In the genomic region with DNA sequence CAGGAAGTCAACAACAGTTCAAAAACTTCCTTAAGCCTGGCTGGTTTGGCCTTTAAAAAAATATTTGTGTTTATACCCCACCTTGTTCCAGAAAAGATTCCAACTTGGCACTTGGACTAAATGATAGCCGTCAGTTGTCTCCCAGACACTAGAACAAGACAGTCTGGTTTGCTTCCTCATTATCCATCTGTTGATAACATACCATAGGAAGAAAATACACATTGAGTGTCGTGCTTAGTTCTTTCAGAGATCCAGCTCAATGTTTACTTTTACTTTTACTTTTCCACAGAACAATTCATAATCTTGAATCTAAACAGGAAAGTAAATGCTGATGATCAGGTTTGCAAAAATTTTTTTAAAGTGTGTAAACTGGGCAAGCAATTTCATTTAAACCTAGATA, we compare ENCODE assay signal across 11 cellular contexts. TPM values are rescaled to one million over a fixed set of nuclear protein-coding genes. Genes with fewer than 3 reads are reported as not detected.
A peak's percentile ranks its signal among the peaks of the same experiment; 100 is the strongest.
DNase-seq lines count a peak whose midpoint lies in the region; ATAC-seq, FAIRE-seq and TF ChIP-seq lines count a peak whose summit lies in the region.
"Had no signal": no experiment of that assay in that cellular context is flagged by ENCODE, and none has a peak within 500 bp of the region (broad histone marks: within the 10 kb centered on the region; RNA-seq: fewer than 3 reads in every experiment).

No MANE protein-coding gene starts in this region.

- H3K9ac ChIP-seq in HepG2 (ENCODE audit: insufficient read depth, low read depth, low read length) = peak overlapping the region; percentile 14; the same call in 1 of the 2 replicates

- H3K36me3 ChIP-seq in HepG2 (replicated peaks in 1 of 2; ENCODE audit: control insufficient read depth in 1 of 2, insufficient read depth in 2 of 2, low read length in 2 of 2) (no peaks in the 10 kb centered on the region), vagina (no peaks in the 10 kb centered on the region)

- H3K4me1 Mint-ChIP-seq in stimulated activated naive CD8-positive, alpha-beta T cell treated with anti-CD3 and anti-CD28 coated beads, Interleukin-15, Interleukin-2, amounts not matched to agents 100 ng/mL and 50 ng/mL, for 24 hours (ENCODE audit: low read depth) = peaks cover 45% of the 10 kb centered on the region
- peaks cover 44% of the 10 kb centered on the region for H3K4me1 Mint-ChIP-seq in activated CD4-positive, alpha-beta memory T cell treated with anti-CD3 and anti-CD28 coated beads, Interleukin-2, amount 10 ng/mL, durations not matched to agents 7 days and 5 days

- H3K79me2 ChIP-seq in HepG2 (ENCODE audit: insufficient read depth, low read length) = peaks cover 39% of the 10 kb centered on the region

- H3K4me3 Mint-ChIP-seq in stimulated activated naive CD8-positive, alpha-beta T cell treated with anti-CD3 and anti-CD28 coated beads, Interleukin-15, Interleukin-2, amounts not matched to agents 100 ng/mL and 50 ng/mL, for 24 hours = no peak overlapping the region
- peak overlapping the region; percentile 28 for H3K4me3 Mint-ChIP-seq in activated CD4-positive, alpha-beta memory T cell treated with anti-CD3 and anti-CD28 coated beads, Interleukin-2, amount 10 ng/mL, durations not matched to agents 7 days and 5 days

- H3K9me3 ChIP-seq in HepG2 (ENCODE audit: low read length) = no peaks in the 10 kb centered on the region
- no peaks in the 10 kb centered on the region for H3K9me3 ChIP-seq in vagina

- peaks cover 79% of the 10 kb centered on the region for H3K4me1 ChIP-seq in HepG2 (ENCODE audit: insufficient read depth, low read length)
- peaks cover 37% of the 10 kb centered on the region for H3K4me1 ChIP-seq in vagina

- CTCF ChIA-PET in activated CD4-positive, alpha-beta memory T cell treated with anti-CD3 and anti-CD28 coated beads, Interleukin-2, amount 10 ng/mL, durations not matched to agents 7 days and 5 days (lab: Charles Lee) = interaction anchor here (0.8 to 1.6 kb wide), 7 partner anchors 12 to 729 kb away, joined by 3 to 6 read pairs (median 3); no protein-coding TSS in a partner anchor
- CTCF ChIA-PET in HepG2 (lab: Yijun Ruan, JAX; ENCODE audit: low intra/inter-chr PET ratio, low total read pairs) = no interaction called here

- H3K4me3 ChIP-seq in HepG2 (replicated peaks in 1 of 3; ENCODE audit: insufficient read depth in 1 of 3, low read depth in 2 of 3, low read length in 3 of 3) (peak overlapping the region in 1 of 3 experiments; percentile 11; a peak in 1 of 6 replicates), vagina (no peak overlapping the region)

- in situ Hi-C loops in HepG2 (cut with HindIII; ENCODE audit: extremely low pct_ligation_motif_present, low pct_unique_long_range_greater_than_20kb) = no loop called here

- H3K27ac Mint-ChIP-seq in stimulated activated naive CD8-positive, alpha-beta T cell treated with anti-CD3 and anti-CD28 coated beads, Interleukin-15, Interleukin-2, amounts not matched to agents 100 ng/mL and 50 ng/mL, for 24 hours = peak overlapping the region; percentile 13
- H3K27ac Mint-ChIP-seq in activated CD4-positive, alpha-beta memory T cell treated with anti-CD3 and anti-CD28 coated beads, Interleukin-2, amount 10 ng/mL, durations not matched to agents 7 days and 5 days = peak overlapping the region; percentile 67

- DNase-seq in stimulated activated naive CD8-positive, alpha-beta T cell treated with anti-CD3 and anti-CD28 coated beads, Interleukin-15, Interleukin-2, amounts not matched to agents 100 U/mL and 50 U/mL, for 24 hours = no peak
- no peak for DNase-seq in activated CD4-positive, alpha-beta memory T cell treated with anti-CD3 and anti-CD28 coated beads, Interleukin-2, amount 10 ng/mL, durations not matched to agents 7 days and 5 days
- DNase-seq in HepG2 (ENCODE audit: low spot score) (peak; percentile 58), vagina (ENCODE audit: extremely low spot score in 2 of 2) (no peak), HuH-7.5 (ENCODE audit: low spot score) (no peak)
- DNase-seq: cortex of kidney, H7, NCI-H1694 had no signal

- intact Hi-C loops in HepG2 (cut with micrococcal nuclease; ENCODE audit: unreplicated experiment) = loop anchor here (5.0 kb wide), 1 partner anchor 121 kb away; the partner anchor contains the start of gene PELI1
- intact Hi-C loops in vagina (cut with DNase I) = no loop called here

- TF ChIP-seq CTCF in HepG2 (CRISPR knock-in tag; IDR thresholded peaks at IDR 0.05) (no peak), vagina (IDR thresholded peaks at IDR 0.05) (no peak)

- WGBS in HepG2 (ENCODE audit: low lambda C conversion rate) = 15% methylated on average over 2 of the region's 2 CpGs

- H3K27ac ChIP-seq in HepG2 (ENCODE audit: extremely low read length, insufficient read depth, low read length) (peak overlapping the region; percentile 64), vagina (peak overlapping the region; percentile 98)

- no peak for FAIRE-seq in HepG2 (lab: Jason Lieb, UNC)

- H3K4me2 ChIP-seq in HepG2 (ENCODE audit: low read depth, low read length) = peak overlapping the region; percentile 59

- no peak for ATAC-seq in stimulated activated naive CD8-positive, alpha-beta T cell treated with anti-CD3 and anti-CD28 coated beads, Interleukin-15, Interleukin-2, amounts not matched to agents 100 U/mL and 50 U/mL, for 24 hours
- ATAC-seq in HepG2 = no peak
- ATAC-seq in HG03095 (IDR thresholded peaks at IDR 0.05; ENCODE audit: unreplicated experiment) = no peak
- ATAC-seq in HG02759 (IDR thresholded peaks at IDR 0.05; ENCODE audit: unreplicated experiment) = no peak

- H3K27me3 ChIP-seq in HepG2 (ENCODE audit: control insufficient read depth in 1 of 2, insufficient read depth in 2 of 2, low read length in 2 of 2) (no peaks in the 10 kb centered on the region; a peak in 1 of 5 replicates), vagina (no peaks in the 10 kb centered on the region)

- peak overlapping the region; percentile 37 for H2AFZ ChIP-seq in HepG2 (ENCODE audit: low read length)

- BruUV-seq in HepG2 (replicated peaks; lab: Mats Ljungman, UMichigan) = no TSS peak

- H3K36me3 Mint-ChIP-seq in stimulated activated naive CD8-positive, alpha-beta T cell treated with anti-CD3 and anti-CD28 coated beads, Interleukin-15, Interleukin-2, amounts not matched to agents 100 ng/mL and 50 ng/mL, for 24 hours (ENCODE audit: low read depth) = peaks cover 7% of the 10 kb centered on the region
- H3K36me3 Mint-ChIP-seq in activated CD4-positive, alpha-beta memory T cell treated with anti-CD3 and anti-CD28 coated beads, Interleukin-2, amount 10 ng/mL, durations not matched to agents 7 days and 5 days (ENCODE audit: low read depth) = peaks cover 7% of the 10 kb centered on the region

- no peak for TF ChIP-seq RAD21 in HepG2 (CRISPR knock-in tag; IDR thresholded peaks at IDR 0.05)

- 0 out of 2 replicates have a peak, but pooled peaks cover 4% of the 10 kb centered on the region for H4K20me1 ChIP-seq in HepG2 (ENCODE audit: insufficient read depth, low read length)

- H3K27me3 Mint-ChIP-seq in stimulated activated naive CD8-positive, alpha-beta T cell treated with anti-CD3 and anti-CD28 coated beads, Interleukin-15, Interleukin-2, amounts not matched to agents 100 ng/mL and 50 ng/mL, for 24 hours = no peaks in the 10 kb centered on the region
- H3K27me3 Mint-ChIP-seq in activated CD4-positive, alpha-beta memory T cell treated with anti-CD3 and anti-CD28 coated beads, Interleukin-2, amount 10 ng/mL, durations not matched to agents 7 days and 5 days = no peaks in the 10 kb centered on the region

- TF ChIP-seq EP300 in HepG2 (IDR thresholded peaks at IDR 0.05; ENCODE audit: low read depth in 2 of 2, low read length in 2 of 2) = peak in 1 of 2 experiments; percentile 36; a peak in 1 of 4 replicates
- TF ChIP-seq EP300 in HepG2 (CRISPR knock-in tag; IDR thresholded peaks at IDR 0.05; ENCODE audit: borderline replicate concordance) = no peak

- POLR2A ChIA-PET in activated CD4-positive, alpha-beta memory T cell treated with anti-CD3 and anti-CD28 coated beads, Interleukin-2, amount 10 ng/mL, durations not matched to agents 7 days and 5 days (lab: Charles Lee) = interaction anchor here (0.8 to 6.5 kb wide), 7 partner anchors 9 to 502 kb away, joined by 3 to 51 read pairs (median 7); partner anchors contain the start of genes AFTPH and UGP2
- POLR2A ChIA-PET in HepG2 (lab: Yijun Ruan, JAX) = interaction anchor here (1.0 to 2.6 kb wide), 2 partner anchors 13 to 36 kb away, joined by 3 to 6 read pairs; no protein-coding TSS in a partner anchor

- TF ChIP-seq POLR2A in HepG2 (IDR thresholded peaks at IDR 0.05; ENCODE audit: insufficient read depth in 1 of 2, low read depth in 2 of 2, low read length in 2 of 2) (no peak), vagina (IDR thresholded peaks at IDR 0.05) (no peak)

- H3K9me3 Mint-ChIP-seq in stimulated activated naive CD8-positive, alpha-beta T cell treated with anti-CD3 and anti-CD28 coated beads, Interleukin-15, Interleukin-2, amounts not matched to agents 100 ng/mL and 50 ng/mL, for 24 hours = no peaks in the 10 kb centered on the region
- H3K9me3 Mint-ChIP-seq in activated CD4-positive, alpha-beta memory T cell treated with anti-CD3 and anti-CD28 coated beads, Interleukin-2, amount 10 ng/mL, durations not matched to agents 7 days and 5 days = no peaks in the 10 kb centered on the region

RNA-seq across cellular contexts. Expression of gene VPS54, which starts 2.4 kb away (rescaled TPM):
- total RNA-seq in activated CD4-positive, alpha-beta memory T cell treated with anti-CD3 and anti-CD28 coated beads, Interleukin-2, amount 10 ng/mL, durations not matched to agents 7 days and 5 days = 10 to 100 TPM; 18.8 to 19.2 TPM
- total RNA-seq in HepG2 (2016; rRNA removed; fragmentation: Illumina TruSeq; extraction: Trizol) (64.7 and 75.4 TPM in 2 replicates), vagina (22.3 TPM)
- total RNA-seq in HepG2 (2016; cell fraction: cytosol; rRNA removed; fragmentation: Illumina TruSeq; extraction: Trizol; ENCODE audit: low read depth) = 23.8 and 25.8 TPM in 2 replicates
- total RNA-seq in HepG2 (2016; cell fraction: insoluble cytoplasmic fraction; rRNA removed; fragmentation: Illumina TruSeq; extraction: Trizol) = 63.0 and 68.2 TPM in 2 replicates
- total RNA-seq in HepG2 (2016; cell fraction: membrane; rRNA removed; fragmentation: Illumina TruSeq; extraction: Trizol) = 73.0 and 83.1 TPM in 2 replicates
- total RNA-seq in HepG2 (2016; cell fraction: nucleus; rRNA removed; fragmentation: Illumina TruSeq; extraction: Trizol) = 56.5 and 65.0 TPM in 2 replicates
- 66.7 and 77.5 TPM in 2 replicates for polyA plus RNA-seq in HepG2 (2011; rRNA removed)
- 24.3 and 39.3 TPM in 2 replicates for polyA plus RNA-seq in HepG2 (2011; cell fraction: cytosol; rRNA removed)
- polyA plus RNA-seq in HepG2 (2011; cell fraction: nucleus; rRNA removed) = 45.4 and 50.4 TPM in 2 replicates
- polyA plus RNA-seq in HepG2 (2012) = 75.2 and 93.6 TPM in 2 replicates
- polyA plus RNA-seq in HepG2 (2016; cell fraction: cytosol; fragmentation: Illumina TruSeq; extraction: Trizol; ENCODE audit: low read depth) = 9.0 and 9.6 TPM in 2 replicates
- 54.6 and 54.7 TPM in 2 replicates for polyA plus RNA-seq in HepG2 (2016; cell fraction: insoluble cytoplasmic fraction; fragmentation: Illumina TruSeq; extraction: Trizol; ENCODE audit: low read depth)
- polyA plus RNA-seq in HepG2 (2016; cell fraction: membrane; fragmentation: Illumina TruSeq; extraction: Trizol; ENCODE audit: low read depth) = 35.4 and 35.8 TPM in 2 replicates
- 77.5 and 83.9 TPM in 2 replicates for polyA plus RNA-seq in HepG2 (2016; cell fraction: nucleus; fragmentation: Illumina TruSeq; extraction: Trizol; ENCODE audit: insufficient read depth, low read depth)
- polyA minus RNA-seq in HepG2 (2011; rRNA and poly(A)+ RNA removed; ENCODE audit: low replicate concordance) = 7.4 and 30.0 TPM in 2 replicates
- 58.1 and 59.1 TPM in 2 replicates for polyA minus RNA-seq in HepG2 (2011; cell fraction: cytosol; rRNA and poly(A)+ RNA removed)
- polyA minus RNA-seq in HepG2 (2011; cell fraction: nucleus; rRNA and poly(A)+ RNA removed) = 143 and 153 TPM in 2 replicates
